ENCODE assay signal across 1 cellular context in genomic region chr10:91286572-91286971, GRCh38.
TF ChIP-seq lines count a peak whose summit lies in the region.

No MANE protein-coding gene starts in this region.

TF ChIP-seq in H1, 55 proteins besides CTCF, POLR2A, EP300 and RAD21:
- TF ChIP-seq SIN3A (conservative IDR thresholded peaks at IDR 0.05 in 1 of 2, IDR thresholded peaks at IDR 0.05 in 1 of 2; ENCODE audit: low read depth in 1 of 2, low read length in 2 of 2) (no peak), USF2 (IDR thresholded peaks at IDR 0.05; ENCODE audit: low read length) (no peak), RNF2 (IDR thresholded peaks at IDR 0.05; ENCODE audit: borderline replicate concordance, low read depth, low read length, missing control alignments, poor library complexity, severe bottlenecking) (no peak), CHD7 (IDR thresholded peaks at IDR 0.05; ENCODE audit: insufficient replicate concordance, low read length) (no peak), GTF2F1 (IDR thresholded peaks at IDR 0.05; ENCODE audit: borderline replicate concordance, low read depth, low read length) (no peak), E2F6 (IDR thresholded peaks at IDR 0.05) (no peak), YY1 (IDR thresholded peaks at IDR 0.05; ENCODE audit: low read depth, low read length) (no peak), KDM5A (IDR thresholded peaks at IDR 0.05; ENCODE audit: low read length) (no peak), POLR2AphosphoS5 (IDR thresholded peaks at IDR 0.05; ENCODE audit: low read depth, low read length) (no peak), ATF3 (IDR thresholded peaks at IDR 0.05; ENCODE audit: insufficient read depth, low read depth, low read length) (no peak), CBX8 (IDR thresholded peaks at IDR 0.05; ENCODE audit: borderline replicate concordance, low read depth, low read length) (no peak)
